Comparison of ENCODE assay signal across 8 cellular contexts in the genomic region with DNA sequence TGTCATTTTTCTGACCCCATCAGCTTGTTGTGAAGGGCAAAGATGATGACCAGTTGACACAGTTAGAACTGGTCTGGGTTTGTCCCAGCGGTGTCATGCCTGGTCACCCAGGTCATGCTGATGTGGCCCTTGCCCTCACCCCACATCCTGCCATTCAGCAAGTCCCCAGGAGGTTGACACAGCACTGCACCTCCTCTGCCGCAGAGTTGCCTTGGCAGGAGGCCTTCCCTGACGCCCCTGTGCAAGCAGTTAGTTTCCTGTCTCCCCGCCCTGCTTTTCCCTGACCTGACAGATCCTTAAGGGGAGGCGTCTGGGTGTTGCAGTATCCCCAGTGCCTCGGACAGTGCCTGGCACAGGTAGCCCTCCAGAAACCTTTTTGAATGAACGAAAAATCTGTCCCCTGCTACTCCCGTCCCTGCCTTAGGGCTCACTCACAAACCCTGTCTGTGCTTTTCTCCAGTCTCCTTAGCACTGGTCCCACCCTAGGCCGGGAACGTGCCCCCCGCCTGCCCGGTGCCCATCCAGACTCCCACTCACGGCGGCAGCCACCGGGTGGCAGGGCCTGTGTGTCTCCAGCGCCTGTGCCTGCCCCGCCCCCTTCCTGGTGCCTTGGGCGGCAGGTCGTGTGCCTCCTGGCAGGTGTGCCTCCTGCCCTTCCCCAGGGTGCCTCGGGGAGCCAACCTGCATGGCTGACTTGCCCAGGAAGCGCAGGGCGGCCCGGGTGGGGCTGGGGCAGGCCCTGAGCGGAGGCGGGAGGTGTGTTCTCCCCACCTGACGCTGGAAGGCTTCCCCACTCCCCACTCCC. TPM values are rescaled to one million over a fixed set of nuclear protein-coding genes. Genes with fewer than 3 reads are reported as not detected.
DNase-seq lines count a peak whose midpoint lies in the region; ATAC-seq, FAIRE-seq and TF ChIP-seq lines count a peak whose summit lies in the region.

No MANE protein-coding gene starts in this region.

- ATAC-seq in GM18861 (IDR thresholded peaks at IDR 0.05; ENCODE audit: unreplicated experiment), result peak; percentile 62
- no peak for ATAC-seq in HG03135 (IDR thresholded peaks at IDR 0.05; ENCODE audit: unreplicated experiment)
- no peak for ATAC-seq in HG03139 (IDR thresholded peaks at IDR 0.05; ENCODE audit: unreplicated experiment)

- H3K9me3 Mint-ChIP-seq in neural crest cell, result no peaks in the 10 kb centered on the region
- no peaks in the 10 kb centered on the region for H3K9me3 Mint-ChIP-seq in CD8-positive, alpha-beta memory T cell

- peak overlapping the region; percentile 72 for H3K4me3 Mint-ChIP-seq in neural crest cell
- peak overlapping the region in 1 of 7 donors; percentile 9 for H3K4me3 Mint-ChIP-seq in CD8-positive, alpha-beta memory T cell

- CTCF ChIA-PET in CD8-positive, alpha-beta memory T cell (lab: Charles Lee), result no interaction called here

- peak overlapping the region; percentile 58; the same call in 1 of the 2 replicates for H3K27ac ChIP-seq in MM.1S (ENCODE audit: low read length)
- H3K27ac ChIP-seq in CD8-positive, alpha-beta memory T cell (ENCODE audit: low read depth, low read length), result no peak overlapping the region

- no peaks in the 10 kb centered on the region for H3K27me3 ChIP-seq in MM.1S (replicated peaks; ENCODE audit: insufficient read depth, low read length)
- H3K27me3 ChIP-seq in bronchial epithelial cell (ENCODE audit: control insufficient read depth, insufficient read depth, low read length), result no peaks in the 10 kb centered on the region
- no peaks in the 10 kb centered on the region for H3K27me3 ChIP-seq in CD8-positive, alpha-beta memory T cell (ENCODE audit: insufficient read depth, low read length, poor library complexity, severe bottlenecking)

- H3K4me3 ChIP-seq in MM.1S (ENCODE audit: low read length) (peak overlapping the region; percentile 19; the same call in 1 of the 2 replicates), bronchial epithelial cell (ENCODE audit: low read depth, low read length) (no peak overlapping the region)
- H3K4me3 ChIP-seq in CD8-positive, alpha-beta memory T cell (ENCODE audit: low read length), result no peak overlapping the region

- peak overlapping the region; percentile 49 for H2AFZ ChIP-seq in MM.1S (ENCODE audit: low read length)

- no peaks in the 10 kb centered on the region for H3K36me3 ChIP-seq in MM.1S (replicated peaks; ENCODE audit: insufficient read depth, low read length)
- no peaks in the 10 kb centered on the region for H3K36me3 ChIP-seq in bronchial epithelial cell (ENCODE audit: control insufficient read depth, insufficient read depth, low read length)
- no peaks in the 10 kb centered on the region for H3K36me3 ChIP-seq in CD8-positive, alpha-beta memory T cell (ENCODE audit: insufficient read depth, low read length)

- H3K36me3 Mint-ChIP-seq in neural crest cell (ENCODE audit: low read depth), result no peaks in the 10 kb centered on the region
- H3K36me3 Mint-ChIP-seq in CD8-positive, alpha-beta memory T cell, result no peaks in the 10 kb centered on the region

- H3F3A ChIP-seq in MM.1S (ENCODE audit: insufficient read depth, low read length), result 0 out of 2 replicates have a peak, but pooled peaks cover 4% of the 10 kb centered on the region

- peak overlapping the region; percentile 55 for H3K4me2 ChIP-seq in MM.1S (ENCODE audit: low read depth, low read length)

- H3K27me3 Mint-ChIP-seq in neural crest cell (ENCODE audit: low read depth), result no peaks in the 10 kb centered on the region
- peaks cover 8 to 21% of the 10 kb centered on the region in 2 donors for H3K27me3 Mint-ChIP-seq in CD8-positive, alpha-beta memory T cell

- H4K20me1 ChIP-seq in MM.1S (ENCODE audit: insufficient read depth, low read length), result no peaks in the 10 kb centered on the region

- DNase-seq in MM.1S, result peak; percentile 57
- DNase-seq in bronchial epithelial cell (ENCODE audit: low read depth), result peak; percentile 48
- no peak for DNase-seq in neural crest cell (ENCODE audit: low read depth, low spot score)
- no peak for DNase-seq in CD8-positive, alpha-beta memory T cell
- no peak for DNase-seq in H4 (ENCODE audit: low spot score)

- H3K9me2 ChIP-seq in MM.1S (replicated peaks; ENCODE audit: insufficient read depth, low read length), result no peaks in the 10 kb centered on the region

- POLR2A ChIA-PET in CD8-positive, alpha-beta memory T cell (lab: Charles Lee), result no interaction called here

- H3K4me1 Mint-ChIP-seq in neural crest cell, result peaks cover 69% of the 10 kb centered on the region
- peaks cover 5 to 8% (median 6%) of the 10 kb centered on the region in 3 donors for H3K4me1 Mint-ChIP-seq in CD8-positive, alpha-beta memory T cell

- peak overlapping the region; percentile 38 for H3K9ac ChIP-seq in MM.1S (ENCODE audit: low read length)

- no peaks in the 10 kb centered on the region for H3K9me3 ChIP-seq in MM.1S (replicated peaks; ENCODE audit: insufficient read depth, low read length)
- H3K9me3 ChIP-seq in CD8-positive, alpha-beta memory T cell (ENCODE audit: low read length), result no peaks in the 10 kb centered on the region

- no peak for FAIRE-seq in bronchial epithelial cell (lab: Jason Lieb, UNC)

- H3K27ac Mint-ChIP-seq in neural crest cell (ENCODE audit: unreplicated experiment), result peak overlapping the region; percentile 99
- H3K27ac Mint-ChIP-seq in CD8-positive, alpha-beta memory T cell, result peak overlapping the region in 3 of 8 donors; percentile 23 to 70 (median 56)

- H3K79me2 ChIP-seq in MM.1S (ENCODE audit: low read length), result no peaks in the 10 kb centered on the region

- TF ChIP-seq CTCF in MM.1S (IDR thresholded peaks at IDR 0.05; ENCODE audit: low read length) (no peak), bronchial epithelial cell (IDR thresholded peaks at IDR 0.05; ENCODE audit: insufficient read depth, low read length, severe bottlenecking) (no peak), neural crest cell (conservative IDR thresholded peaks at IDR 0.05) (no peak)

- peaks cover 29% of the 10 kb centered on the region for H3K4me1 ChIP-seq in MM.1S (ENCODE audit: low read length)
- no peaks in the 10 kb centered on the region for H3K4me1 ChIP-seq in CD8-positive, alpha-beta memory T cell (ENCODE audit: insufficient read depth, low read length)

RNA-seq across cellular contexts. Expression of a gene that starts 13.0 kb away (rescaled TPM):
- 19.0 and 27.1 TPM in 2 replicates for total RNA-seq in bronchial epithelial cell
- 18.3 and 24.3 TPM in 2 replicates for total RNA-seq in neural crest cell
- 1 to 10 TPM; 4.8 to 5.0 TPM for total RNA-seq in CD8-positive, alpha-beta memory T cell
- polyA plus RNA-seq in CD8-positive, alpha-beta memory T cell, result not detected
- total RNA-seq in H4 (2014; rRNA removed; shearing (Covaris generic)), result 9.1 and 12.2 TPM in 2 replicates

Comparison
In these comparisons a context has a peak if more than half of its experiments do, and no peak if none do; other contexts are left out.
1. DNase-seq: peak in MM.1S (single experiment) and bronchial epithelial cell (single experiment); none in neural crest cell (single experiment), CD8-positive, alpha-beta memory T cell (0 of 5) and H4 (single experiment).